ENCODE assay signal across 13 cellular contexts in the genomic region with DNA sequence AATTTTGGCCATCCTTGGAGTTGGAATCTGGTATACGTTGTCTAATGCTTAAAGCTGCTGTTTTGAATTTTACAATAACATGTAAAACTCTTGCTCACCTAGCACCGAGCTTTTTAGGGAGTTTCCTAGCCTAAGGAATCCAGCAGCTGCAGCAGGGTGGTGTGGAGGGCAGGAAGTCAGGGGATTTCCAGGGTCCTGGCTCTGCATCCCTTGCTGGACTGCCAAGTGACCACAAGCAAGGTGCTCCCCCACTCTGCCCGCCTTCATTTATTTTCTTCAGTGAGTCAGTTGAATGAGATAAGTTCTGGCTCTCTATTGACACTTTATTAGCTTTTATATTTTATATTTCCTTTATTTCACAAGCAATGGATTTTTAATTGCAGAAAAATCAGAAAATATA.
DNase-seq lines count a peak whose midpoint lies in the region; ATAC-seq and TF ChIP-seq lines count a peak whose summit lies in the region.
"Had no signal": no experiment of that assay in that cellular context is flagged by ENCODE, and none has a peak within 500 bp of the region (broad histone marks: within the 10 kb centered on the region; RNA-seq: fewer than 3 reads in every experiment).

No MANE protein-coding gene starts in this region.

- BruUV-seq in Panc1 (replicated peaks; lab: Mats Ljungman, UMichigan), result no TSS peak

- TF ChIP-seq CTCF in AG10803 (conservative IDR thresholded peaks at IDR 0.05; ENCODE audit: low read length) (no peak), Panc1 (IDR thresholded peaks at IDR 0.05) (no peak)

- H3K4me3 ChIP-seq in AG10803 (ENCODE audit: low read length), result no peak overlapping the region
- no peak overlapping the region for H3K4me3 ChIP-seq in Panc1 (ENCODE audit: low read depth in 2 of 2, low read length in 2 of 2)
- H3K4me3 ChIP-seq in muscle layer of colon (ENCODE audit: low read depth in 1 of 2, low read length in 2 of 2), result no peak overlapping the region
- H3K4me3 ChIP-seq: esophagus muscularis mucosa, suprapubic skin had no signal

- no peak overlapping the region for H3K9ac ChIP-seq in muscle layer of colon (ENCODE audit: low read length)

- in situ Hi-C loops in Panc1 (cut with HindIII; ENCODE audit: low pct_unique_long_range_greater_than_20kb, low sequenced_read_pairs), result no loop called here

- CTCF ChIA-PET in Panc1 (lab: Charles Lee), result no interaction called here

- H3K9me3 ChIP-seq in Panc1 (ENCODE audit: control insufficient read depth, insufficient read depth, low read depth, low read length) (no peaks in the 10 kb centered on the region), muscle layer of colon (ENCODE audit: low read length) (no peaks in the 10 kb centered on the region)
- H3K9me3 ChIP-seq: esophagus muscularis mucosa, suprapubic skin had no signal

- H3K4me1 ChIP-seq in Panc1 (ENCODE audit: control insufficient read depth, insufficient read depth, low read length), result peaks cover 24% of the 10 kb centered on the region
- peaks cover 35% of the 10 kb centered on the region for H3K4me1 ChIP-seq in muscle layer of colon (ENCODE audit: insufficient read depth, low read length)

- H3K27me3 ChIP-seq in Panc1 (ENCODE audit: control insufficient read depth, insufficient read depth, low read length), result no peaks in the 10 kb centered on the region
- H3K27me3 ChIP-seq in muscle layer of colon (ENCODE audit: control insufficient read depth in 1 of 2, insufficient read depth in 2 of 2, low read length in 2 of 2), result no peaks in the 10 kb centered on the region
- H3K27me3 ChIP-seq: esophagus muscularis mucosa, suprapubic skin had no signal

- peak overlapping the region; percentile 92 for H3K27ac ChIP-seq in Panc1 (ENCODE audit: low read length)
- H3K27ac ChIP-seq in muscle layer of colon (ENCODE audit: low read depth, low read length), result peak overlapping the region; percentile 36
- H3K27ac ChIP-seq: suprapubic skin had no signal

- POLR2A ChIA-PET in Panc1 (lab: Charles Lee), result interaction anchor here (0.6 kb wide), 1 partner anchor 161 kb away, joined by 3 read pairs; no protein-coding TSS in a partner anchor

- ATAC-seq in Panc1, result peak; percentile 93
- no peak for ATAC-seq in HG03521 (IDR thresholded peaks at IDR 0.05; ENCODE audit: unreplicated experiment)

- intact Hi-C loops in Panc1 (cut with micrococcal nuclease; ENCODE audit: unreplicated experiment), result no loop called here

- DNase-seq in AG10803 (ENCODE audit: low read depth), result peak; percentile 27
- DNase-seq in Panc1 (ENCODE audit: low read depth, low spot score), result no peak
- peak; percentile 88 for DNase-seq in dermis blood vessel endothelial cell
- DNase-seq in NCI-H510A treated with DMSO at 0.1 percent for 48 hours (lab: John Stamatoyannopoulos, UW), result no peak
- DNase-seq in midbrain (lab: John Stamatoyannopoulos, UW), result no peak
- no peak for DNase-seq in NCI-H1048 (lab: John Stamatoyannopoulos, UW)
- DNase-seq: activated CD4-positive, CD25-positive, alpha-beta regulatory T cell treated with anti-CD3 and anti-CD28 coated beads, Interleukin-2, amount 50 U/mL, for 72 hours; activated naive CD4-positive, alpha-beta T cell treated with anti-CD3 and anti-CD28 coated beads, Interleukin-2, amount 50 U/mL, for 16 hours; DMS 273 treated with DMSO at 0.1 percent for 48 hours had no signal

- H3K36me3 ChIP-seq in Panc1 (ENCODE audit: control insufficient read depth, insufficient read depth, low read length) (peaks cover under 1% of the 10 kb centered on the region; the same call in 1 of the 2 replicates), muscle layer of colon (ENCODE audit: insufficient read depth, low read length) (no peaks in the 10 kb centered on the region)
- H3K36me3 ChIP-seq: suprapubic skin had no signal

Comparison
In these comparisons a context has a peak if more than half of its experiments do, and no peak if none do; other contexts are left out.
1. DNase-seq: peak in AG10803 (single experiment) and dermis blood vessel endothelial cell (single experiment); none in Panc1 (single experiment), NCI-H510A treated with DMSO at 0.1 percent for 48 hours (single experiment), midbrain (single experiment) and NCI-H1048 (single experiment).